Comparison of ENCODE assay signal across 1 cellular context in genomic region chr17:63647065-63647725, GRCh38.
TF ChIP-seq lines count a peak whose summit lies in the region.

No MANE protein-coding gene starts in this region.

TF ChIP-seq in GM23338, 12 proteins besides CTCF, POLR2A, EP300 and RAD21 (continued from another document):
- TF ChIP-seq ZNF462 (CRISPR knock-in tag; IDR thresholded peaks at IDR 0.05) (no peak), CREB1 (CRISPR knock-in tag; IDR thresholded peaks at IDR 0.05; ENCODE audit: low read depth) (no peak), STAT1 (IDR thresholded peaks at IDR 0.05; ENCODE audit: unreplicated experiment) (no peak), JUNB (IDR thresholded peaks at IDR 0.05; ENCODE audit: unreplicated experiment) (no peak)
